In genomic region chr6:162153991-162154390, GRCh38 we compare ENCODE assay signal across 17 cellular contexts.
DNase-seq lines count a peak whose midpoint lies in the region; ATAC-seq and TF ChIP-seq lines count a peak whose summit lies in the region.
"Had no signal": no experiment of that assay in that cellular context is flagged by ENCODE, and none has a peak within 500 bp of the region (broad histone marks: within the 10 kb centered on the region; RNA-seq: fewer than 3 reads in every experiment).

No MANE protein-coding gene starts in this region.

- H3K27me3 Mint-ChIP-seq in immature natural killer cell (ENCODE audit: low read depth in 3 of 3), result peaks cover 0 to 2% (median 0%) of the 10 kb centered on the region in 3 donors
- H3K27me3 Mint-ChIP-seq in stimulated activated memory B cell treated with anti-CD40 and anti-IgM and Interleukin-4, amounts not matched to agents 10 μg/mL and 1 μg/mL and 100 μg/mL, for 72 hours, result no peaks in the 10 kb centered on the region
- no peaks in the 10 kb centered on the region for H3K27me3 Mint-ChIP-seq in activated T-cell treated with anti-CD3 and anti-CD28 coated beads, Interleukin-2, amount 50 U/mL, for 4 hours (ENCODE audit: low read depth)
- H3K27me3 Mint-ChIP-seq: CD4-positive, alpha-beta T cell had no signal

- H3K9me3 Mint-ChIP-seq in immature natural killer cell, result peaks cover 0 to 9% (median 2%) of the 10 kb centered on the region in 6 donors
- no peaks in the 10 kb centered on the region for H3K9me3 Mint-ChIP-seq in stimulated activated memory B cell treated with anti-CD40 and anti-IgM and Interleukin-4, amounts not matched to agents 10 μg/mL and 1 μg/mL and 100 μg/mL, for 72 hours
- H3K9me3 Mint-ChIP-seq in activated T-cell treated with anti-CD3 and anti-CD28 coated beads, Interleukin-2, amount 50 U/mL, for 4 hours, result no peaks in the 10 kb centered on the region

- H3K36me3 ChIP-seq in ovary, result no peaks in the 10 kb centered on the region

- no peak overlapping the region for H3K27ac ChIP-seq in ovary
- H3K27ac ChIP-seq: 22Rv1, A549, HL-60 had no signal

- no peak overlapping the region for H3K27ac Mint-ChIP-seq in immature natural killer cell
- no peak overlapping the region for H3K27ac Mint-ChIP-seq in stimulated activated memory B cell treated with anti-CD40 and anti-IgM and Interleukin-4, amounts not matched to agents 10 μg/mL and 1 μg/mL and 100 μg/mL, for 72 hours
- H3K27ac Mint-ChIP-seq: CD4-positive, alpha-beta T cell; GM23338 had no signal

- no peaks in the 10 kb centered on the region for H3K9me3 ChIP-seq in ovary
- H3K9me3 ChIP-seq: A549, Caco-2 had no signal

- H3K4me3 Mint-ChIP-seq in immature natural killer cell, result peak overlapping the region in 1 of 5 donors; percentile 2
- H3K4me3 Mint-ChIP-seq in stimulated activated memory B cell treated with anti-CD40 and anti-IgM and Interleukin-4, amounts not matched to agents 10 μg/mL and 1 μg/mL and 100 μg/mL, for 72 hours, result no peak overlapping the region
- H3K4me3 Mint-ChIP-seq in activated T-cell treated with anti-CD3 and anti-CD28 coated beads, Interleukin-2, amount 50 U/mL, for 4 hours, result no peak overlapping the region
- H3K4me3 Mint-ChIP-seq: CD4-positive, alpha-beta T cell; GM23338 had no signal

- peak; percentile 57 for ATAC-seq in stimulated activated memory B cell treated with anti-CD40 and anti-IgM and Interleukin-4, amounts not matched to agents 10 μg/mL and 1 μg/mL and 100 μg/mL, for 72 hours
- ATAC-seq in activated T-cell treated with anti-CD3 and anti-CD28 coated beads, Interleukin-2, amount 50 U/mL, for 4 hours, result no peak
- ATAC-seq: A549, GM23338 had no signal

- no peak for TF ChIP-seq EP300 in ovary (IDR thresholded peaks at IDR 0.05)

- H3K4me3 ChIP-seq in GM12865 (ENCODE audit: low read depth, low read length), result no peak overlapping the region
- no peak overlapping the region for H3K4me3 ChIP-seq in ovary
- H3K4me3 ChIP-seq: A549, GM23338 had no signal

- 84 to 90% (median 88%) methylated on average over 4 of the region's 4 CpGs for WGBS in ovary, 3 donors

- no peak for TF ChIP-seq CTCF in GM12865 (IDR thresholded peaks at IDR 0.05; ENCODE audit: insufficient read depth, low read depth, low read length, missing control alignments)
- TF ChIP-seq CTCF in ovary (IDR thresholded peaks at IDR 0.05), result no peak

- TF ChIP-seq POLR2A in ovary (IDR thresholded peaks at IDR 0.05), result no peak

- no peaks in the 10 kb centered on the region for H3K4me1 ChIP-seq in ovary (ENCODE audit: insufficient read depth)
- H3K4me1 ChIP-seq: A549, Caco-2 had no signal

- intact Hi-C loops in ovary (cut with DNase I), result no loop called here

- peaks cover 14 to 25% of the 10 kb centered on the region in 2 donors for H3K4me1 Mint-ChIP-seq in immature natural killer cell
- H3K4me1 Mint-ChIP-seq in stimulated activated memory B cell treated with anti-CD40 and anti-IgM and Interleukin-4, amounts not matched to agents 10 μg/mL and 1 μg/mL and 100 μg/mL, for 72 hours, result peaks cover 35% of the 10 kb centered on the region
- peaks cover 2% of the 10 kb centered on the region for H3K4me1 Mint-ChIP-seq in activated T-cell treated with anti-CD3 and anti-CD28 coated beads, Interleukin-2, amount 50 U/mL, for 4 hours (ENCODE audit: low read depth)

- peak; percentile 34 for DNase-seq in NK-92 treated with Interleukin-12 subunit alpha and Interleukin-12 subunit beta, amount 100 ng/mL, for 24 hours (lab: John Stamatoyannopoulos, UW)
- no peak for DNase-seq in NK-92 (lab: John Stamatoyannopoulos, UW; ENCODE audit: unreplicated experiment)
- DNase-seq in GM12865 (ENCODE audit: low read depth), result peak; percentile 5
- peak; percentile 1 for DNase-seq in immature natural killer cell
- no peak for DNase-seq in occipital lobe (lab: John Stamatoyannopoulos, UW)
- no peak for DNase-seq in ovary
- no peak for DNase-seq in activated T-cell treated with anti-CD3 and anti-CD28 coated beads, Interleukin-2, amount 50 U/mL, for 4 hours
- DNase-seq: AML-193; Caco-2; CD4-positive, alpha-beta T cell; HCEC 1CT; IMR-90 had no signal

- no peaks in the 10 kb centered on the region for H3K36me3 Mint-ChIP-seq in immature natural killer cell
- H3K36me3 Mint-ChIP-seq in stimulated activated memory B cell treated with anti-CD40 and anti-IgM and Interleukin-4, amounts not matched to agents 10 μg/mL and 1 μg/mL and 100 μg/mL, for 72 hours, result no peaks in the 10 kb centered on the region
- H3K36me3 Mint-ChIP-seq in activated T-cell treated with anti-CD3 and anti-CD28 coated beads, Interleukin-2, amount 50 U/mL, for 4 hours (ENCODE audit: insufficient read depth), result no peaks in the 10 kb centered on the region

- no peaks in the 10 kb centered on the region for H3K27me3 ChIP-seq in ovary

Comparison
In these comparisons a context has a peak if more than half of its experiments do, and no peak if none do; other contexts are left out.
1. DNase-seq: peak in NK-92 treated with Interleukin-12 subunit alpha and Interleukin-12 subunit beta, amount 100 ng/mL, for 24 hours (single experiment), GM12865 (single experiment) and immature natural killer cell (3 of 3); none in NK-92 (single experiment), occipital lobe (single experiment), ovary (0 of 5) and activated T-cell treated with anti-CD3 and anti-CD28 coated beads, Interleukin-2, amount 50 U/mL, for 4 hours (single experiment).